ENCODE assay signal across 8 cellular contexts in genomic region chr20:59515013-59515905, GRCh38.
DNase-seq lines count a peak whose midpoint lies in the region; ATAC-seq, FAIRE-seq and TF ChIP-seq lines count a peak whose summit lies in the region.

No MANE protein-coding gene starts in this region.

- H3K4me3 Mint-ChIP-seq in CD4-positive, alpha-beta memory T cell: no peak overlapping the region

- no peaks in the 10 kb centered on the region for H3K4me1 Mint-ChIP-seq in CD4-positive, alpha-beta memory T cell

- no peak for TF ChIP-seq POLR2A in H54 (IDR thresholded peaks at IDR 0.05; ENCODE audit: low read depth, low read length)
- TF ChIP-seq POLR2A in testis (IDR thresholded peaks at IDR 0.05): no peak

- H3K9me3 Mint-ChIP-seq in CD4-positive, alpha-beta memory T cell: peaks cover 0 to 3% (median 0%) of the 10 kb centered on the region in 8 donors

- no peaks in the 10 kb centered on the region for H3K4me1 ChIP-seq in testis
- H3K4me1 ChIP-seq in CD4-positive, alpha-beta memory T cell (ENCODE audit: insufficient read depth, low read length): no peaks in the 10 kb centered on the region

- peak; percentile 84 for TF ChIP-seq CTCF in AG09309 (IDR thresholded peaks at IDR 0.05; ENCODE audit: control insufficient read depth, insufficient read depth, low read depth, low read length, missing control alignments)
- TF ChIP-seq CTCF in kidney epithelial cell (IDR thresholded peaks at IDR 0.05; ENCODE audit: insufficient read depth, low read length, poor library complexity, severe bottlenecking): peak; percentile 95
- TF ChIP-seq CTCF in testis (IDR thresholded peaks at IDR 0.05): peak; percentile 65 to 87 (median 81)

- peaks cover 5% of the 10 kb centered on the region for H3K27me3 ChIP-seq in kidney epithelial cell (ENCODE audit: control insufficient read depth, insufficient read depth, low read length)
- no peaks in the 10 kb centered on the region for H3K27me3 ChIP-seq in testis
- peaks cover 8% of the 10 kb centered on the region for H3K27me3 ChIP-seq in CD4-positive, alpha-beta memory T cell (ENCODE audit: insufficient read depth, low read length)

- H3K36me3 ChIP-seq in kidney epithelial cell (ENCODE audit: control insufficient read depth, insufficient read depth, low read length) (no peaks in the 10 kb centered on the region), testis (ENCODE audit: low read depth, missing control alignments) (no peaks in the 10 kb centered on the region)
- H3K36me3 ChIP-seq in CD4-positive, alpha-beta memory T cell (ENCODE audit: insufficient read depth, low read length): no peaks in the 10 kb centered on the region

- no peak overlapping the region for H3K27ac Mint-ChIP-seq in CD4-positive, alpha-beta memory T cell

- no peak overlapping the region for H3K27ac ChIP-seq in testis
- no peak overlapping the region for H3K27ac ChIP-seq in CD4-positive, alpha-beta memory T cell (ENCODE audit: low read depth, low read length)

- no peaks in the 10 kb centered on the region for H3K9me3 ChIP-seq in testis
- no peaks in the 10 kb centered on the region for H3K9me3 ChIP-seq in CD4-positive, alpha-beta memory T cell (ENCODE audit: control insufficient read depth in 1 of 2, low read length in 2 of 2)

- no peak for ATAC-seq in GM21528 (IDR thresholded peaks at IDR 0.05; ENCODE audit: low FRiP score, unreplicated experiment)

- H3K27me3 Mint-ChIP-seq in CD4-positive, alpha-beta memory T cell: peaks cover 33 to 50% of the 10 kb centered on the region in 2 donors

- CTCF ChIA-PET in CD4-positive, alpha-beta memory T cell (lab: Charles Lee; ENCODE audit: partially characterized antibody): interaction anchor here (0.9 kb wide), 1 partner anchor 28 kb away, joined by 3 read pairs; no protein-coding TSS in a partner anchor

- WGBS in testis, 2 donors: 19 to 20% methylated on average over 32 of the region's 32 CpGs

- no peak for FAIRE-seq in H54 (lab: Jason Lieb, UNC)

- POLR2A ChIA-PET in CD4-positive, alpha-beta memory T cell (lab: Charles Lee; ENCODE audit: partially characterized antibody): no interaction called here

- intact Hi-C loops in testis (cut with DNase I; ENCODE audit: low total_unique reads): no loop called here
- intact Hi-C loops in CD4-positive, alpha-beta memory T cell (cut with micrococcal nuclease): no loop called here

- DNase-seq in AG09309 (ENCODE audit: low read depth) (peak; percentile 4), H54 (ENCODE audit: insufficient read length, low spot score) (peak; percentile 60), NCI-H526 (lab: John Stamatoyannopoulos, UW) (peak; percentile 79 to 95), cerebellum (ENCODE audit: low spot score) (peak; percentile 85), kidney epithelial cell (ENCODE audit: low read depth) (no peak), testis (peak; percentile 88)
- DNase-seq in CD4-positive, alpha-beta memory T cell: no peak

- no peak overlapping the region for H3K4me3 ChIP-seq in AG09309 (ENCODE audit: control insufficient read depth, low read depth, low read length)
- no peak overlapping the region for H3K4me3 ChIP-seq in kidney epithelial cell (ENCODE audit: low read depth, low read length)
- peak overlapping the region in 1 of 2 donors; percentile 27 for H3K4me3 ChIP-seq in testis
- no peak overlapping the region for H3K4me3 ChIP-seq in CD4-positive, alpha-beta memory T cell (ENCODE audit: low read length in 2 of 2)

- H3K36me3 Mint-ChIP-seq in CD4-positive, alpha-beta memory T cell: no peaks in the 10 kb centered on the region

Comparison
In these comparisons a context has a peak if more than half of its experiments do, and no peak if none do; other contexts are left out.
1. DNase-seq: peak in AG09309 (single experiment), H54 (single experiment), NCI-H526 (2 of 2), cerebellum (single experiment) and testis (single experiment); none in kidney epithelial cell (single experiment) and CD4-positive, alpha-beta memory T cell (0 of 5).
2. Peak in every context shown above with its lines, with median percentiles within 50 percentile points of each other: CTCF ChIP-seq.